Comparison of ENCODE assay signal across 8 cellular contexts in genomic region chr2:207474871-207475485, GRCh38. TPM values are rescaled to one million over a fixed set of nuclear protein-coding genes. Genes with fewer than 3 reads are reported as not detected.
DNase-seq lines count a peak whose midpoint lies in the region; TF ChIP-seq lines count a peak whose summit lies in the region.

No MANE protein-coding gene starts in this region.

- H3K27me3 ChIP-seq in BJ (ENCODE audit: control insufficient read depth, insufficient read depth, low read length) (no peaks in the 10 kb centered on the region), cardiac muscle cell (no peaks in the 10 kb centered on the region)

- DNase-seq in BJ (ENCODE audit: low read depth) = no peak
- DNase-seq in GM13976 (ENCODE audit: low spot score) = peak; percentile 36
- DNase-seq in NCI-H748 (lab: John Stamatoyannopoulos, UW; ENCODE audit: unreplicated experiment) = peak; percentile 65
- DNase-seq in activated naive CD4-positive, alpha-beta T cell treated with anti-CD3 and anti-CD28 coated beads, Interleukin-2, amount 50 U/mL, for 16 hours = peak; percentile 18
- DNase-seq in cardiac muscle cell (ENCODE audit: low read depth in 1 of 2, low spot score in 1 of 2) = peak; percentile 75 to 76
- no peak for DNase-seq in retinal pigment epithelial cell (ENCODE audit: low read depth)
- no peak for DNase-seq in T1000 (lab: John Stamatoyannopoulos, UW)
- no peak for DNase-seq in islet precursor cell

- peak; percentile 38 for TF ChIP-seq CTCF in BJ (IDR thresholded peaks at IDR 0.05; ENCODE audit: insufficient read depth, low read depth, low read length)
- peak; percentile 59 for TF ChIP-seq CTCF in GM13976 (IDR thresholded peaks at IDR 0.05; ENCODE audit: borderline replicate concordance, control extremely low read depth, extremely low read depth, insufficient read depth, missing control alignments)
- peak; percentile 32 for TF ChIP-seq CTCF in cardiac muscle cell (IDR thresholded peaks at IDR 0.05; ENCODE audit: low read depth, low read length)
- TF ChIP-seq CTCF in retinal pigment epithelial cell (conservative IDR thresholded peaks at IDR 0.05; ENCODE audit: low read depth, low read length) = peak; percentile 39

- in situ Hi-C loops in GM13976 (cut with MboI; ENCODE audit: low sequenced_read_pairs, unreplicated experiment) = loop anchor here (5.0 to 10.0 kb wide), 3 partner anchors 490 to 780 kb away; no protein-coding TSS in a partner anchor

- peaks cover 8% of the 10 kb centered on the region for H3K4me1 ChIP-seq in cardiac muscle cell (ENCODE audit: low read depth)

- H3K27ac ChIP-seq in cardiac muscle cell = no peak overlapping the region

- no peak overlapping the region; the same call in 1 of the 2 replicates for H3K4me3 ChIP-seq in BJ (ENCODE audit: low read depth, low read length)
- H3K4me3 ChIP-seq in cardiac muscle cell = no peak overlapping the region
- no peak overlapping the region for H3K4me3 ChIP-seq in retinal pigment epithelial cell (ENCODE audit: low read length)

- POLR2A ChIA-PET in BJ (lab: Charles Lee) = no interaction called here

- no peaks in the 10 kb centered on the region for H3K36me3 ChIP-seq in BJ (ENCODE audit: control insufficient read depth, insufficient read depth, low read length)
- no peaks in the 10 kb centered on the region for H3K36me3 ChIP-seq in cardiac muscle cell

- no peaks in the 10 kb centered on the region for H3K9me3 ChIP-seq in cardiac muscle cell (ENCODE audit: low read depth)

- CTCF ChIA-PET in BJ (lab: Yijun Ruan, JAX) = interaction anchor here (1.6 to 4.1 kb wide), 5 partner anchors 429 to 675 kb away, joined by 5 to 84 read pairs (median 15); no protein-coding TSS in a partner anchor

RNA-seq across cellular contexts. Expression of gene CREB1, which starts 54.8 kb away (rescaled TPM):
- 37.4 and 44.4 TPM in 2 replicates for polyA plus RNA-seq in BJ (2011; rRNA removed)
- 81.1 and 119 TPM in 2 replicates for polyA minus RNA-seq in BJ (2011; rRNA and poly(A)+ RNA removed)
- total RNA-seq in cardiac muscle cell = 24.1 and 48.9 TPM in 2 replicates
- 31.9 and 54.0 TPM in 2 replicates for polyA plus RNA-seq in cardiac muscle cell

Comparison
In these comparisons a context has a peak if more than half of its experiments do, and no peak if none do; other contexts are left out.
1. DNase-seq: peak in GM13976 (single experiment), NCI-H748 (single experiment), activated naive CD4-positive, alpha-beta T cell treated with anti-CD3 and anti-CD28 coated beads, Interleukin-2, amount 50 U/mL, for 16 hours (single experiment) and cardiac muscle cell (2 of 2); none in BJ (single experiment), retinal pigment epithelial cell (single experiment), T1000 (single experiment) and islet precursor cell (single experiment).
2. Peak in every context shown above with its lines, with median percentiles within 50 percentile points of each other: CTCF ChIP-seq.